In genomic region chrX:56233682-56234081, GRCh38 we compare ENCODE assay signal across 8 cellular contexts. TPM values are rescaled to one million over a fixed set of nuclear protein-coding genes. Genes with fewer than 3 reads are reported as not detected.
A peak's percentile ranks its signal among the peaks of the same experiment; 100 is the strongest.
DNase-seq lines count a peak whose midpoint lies in the region; ATAC-seq and TF ChIP-seq lines count a peak whose summit lies in the region.

No MANE protein-coding gene starts in this region.

- H3K27me3 ChIP-seq in SK-N-SH (ENCODE audit: insufficient read depth) (peaks cover 45% of the 10 kb centered on the region), heart right ventricle (peaks cover 0 to 47% (median 0%) of the 10 kb centered on the region in 7 donors)

- DNase-seq in SK-N-SH (no peak), heart right ventricle (peak; percentile 41 to 43), retina (peak; percentile 28), cortex of kidney (lab: John Stamatoyannopoulos, UW) (no peak), superior temporal gyrus (ENCODE audit: extremely low spot score) (no peak)
- no peak for DNase-seq in activated CD8-positive, alpha-beta T cell treated with anti-CD3 and anti-CD28 coated beads, Interleukin-2, amount 10 ng/mL, durations not matched to agents 7 days and 5 days

- peaks cover 16% of the 10 kb centered on the region for H3K27me3 Mint-ChIP-seq in activated CD8-positive, alpha-beta T cell treated with anti-CD3 and anti-CD28 coated beads, Interleukin-2, amount 10 ng/mL, durations not matched to agents 7 days and 5 days (ENCODE audit: low read depth)

- H3K4me1 ChIP-seq in SK-N-SH (ENCODE audit: control insufficient read depth in 1 of 2, insufficient read depth in 2 of 2, low read depth in 1 of 2, low read length in 1 of 2) (no peaks in the 10 kb centered on the region), heart right ventricle (peaks cover 0 to 27% (median 0%) of the 10 kb centered on the region in 9 donors)

- TF ChIP-seq RAD21 in SK-N-SH (IDR thresholded peaks at IDR 0.05; ENCODE audit: low read length), result no peak

- TF ChIP-seq CTCF in SK-N-SH (IDR thresholded peaks at IDR 0.05) (no peak), heart right ventricle (IDR thresholded peaks at IDR 0.05) (peak in 4 of 9 donors; percentile 12 to 32 (median 23))

- peaks cover 16% of the 10 kb centered on the region for H3K4me1 Mint-ChIP-seq in activated CD8-positive, alpha-beta T cell treated with anti-CD3 and anti-CD28 coated beads, Interleukin-2, amount 10 ng/mL, durations not matched to agents 7 days and 5 days (ENCODE audit: low read depth)

- CTCF ChIA-PET in SK-N-SH (lab: Yijun Ruan, JAX), result interaction anchor here (1.5 kb wide), 1 partner anchor 14 kb away, joined by 3 read pairs; no protein-coding TSS in a partner anchor
- CTCF ChIA-PET in activated CD8-positive, alpha-beta T cell treated with anti-CD3 and anti-CD28 coated beads, Interleukin-2, amount 10 ng/mL, durations not matched to agents 7 days and 5 days (lab: Charles Lee), result interaction anchor here (1.2 to 2.4 kb wide), 2 partner anchors 11 to 14 kb away, joined by 3 to 17 read pairs; no protein-coding TSS in a partner anchor

- intact Hi-C loops in heart right ventricle (cut with DNase I), result no loop called here

- no peak overlapping the region for H3K27ac ChIP-seq in SK-N-SH (ENCODE audit: low read depth in 2 of 2, low read length in 1 of 2)
- peak overlapping the region in 9 of 10 donors; percentile 46 to 76 (median 66) for H3K27ac ChIP-seq in heart right ventricle

- no peaks in the 10 kb centered on the region for H3K36me3 ChIP-seq in SK-N-SH (replicated peaks in 1 of 2; ENCODE audit: control insufficient read depth in 1 of 2, insufficient read depth in 2 of 2, low read length in 1 of 2)
- H3K36me3 ChIP-seq in heart right ventricle, result no peaks in the 10 kb centered on the region

- peak; percentile 16; the same call in 1 of the 3 replicates for ATAC-seq in SK-N-SH treated with all-trans-retinoic acid at 6 μM for 48 hours
- ATAC-seq in HG02852 (IDR thresholded peaks at IDR 0.05; ENCODE audit: unreplicated experiment), result peak; percentile 83
- peak; percentile 35 for ATAC-seq in activated CD8-positive, alpha-beta T cell treated with anti-CD3 and anti-CD28 coated beads, Interleukin-2, amount 10 ng/mL, durations not matched to agents 7 days and 5 days
- peak; percentile 71 to 93 (median 85) for ATAC-seq in heart right ventricle

- no peaks in the 10 kb centered on the region for H3K9me3 Mint-ChIP-seq in activated CD8-positive, alpha-beta T cell treated with anti-CD3 and anti-CD28 coated beads, Interleukin-2, amount 10 ng/mL, durations not matched to agents 7 days and 5 days (ENCODE audit: insufficient read depth)

- no peak overlapping the region for H3K9ac ChIP-seq in SK-N-SH

- no peaks in the 10 kb centered on the region for H4K20me1 ChIP-seq in SK-N-SH (ENCODE audit: insufficient read depth)

- H3K9me2 ChIP-seq in SK-N-SH, result no peaks in the 10 kb centered on the region

- no peaks in the 10 kb centered on the region for H3K79me2 ChIP-seq in SK-N-SH (ENCODE audit: insufficient read depth)

- no peaks in the 10 kb centered on the region for H3F3A ChIP-seq in SK-N-SH (replicated peaks; ENCODE audit: insufficient read depth)

- POLR2A ChIA-PET in SK-N-SH (lab: Yijun Ruan, JAX), result no interaction called here
- POLR2A ChIA-PET in activated CD8-positive, alpha-beta T cell treated with anti-CD3 and anti-CD28 coated beads, Interleukin-2, amount 10 ng/mL, durations not matched to agents 7 days and 5 days (lab: Charles Lee), result no interaction called here

- WGBS in SK-N-SH (ENCODE audit: low lambda C conversion rate), result 1% methylated on average over 8 of the region's 8 CpGs
- 21 to 32% methylated on average over 8 of the region's 8 CpGs for WGBS in heart right ventricle, 2 donors

- no peak for TF ChIP-seq EP300 in SK-N-SH (IDR thresholded peaks at IDR 0.05; ENCODE audit: borderline replicate concordance in 1 of 2, low read depth in 1 of 2, low read length in 1 of 2)

- no peaks in the 10 kb centered on the region for H3K36me3 Mint-ChIP-seq in activated CD8-positive, alpha-beta T cell treated with anti-CD3 and anti-CD28 coated beads, Interleukin-2, amount 10 ng/mL, durations not matched to agents 7 days and 5 days (ENCODE audit: low read depth)

- no peak overlapping the region for H3K4me3 ChIP-seq in SK-N-SH (ENCODE audit: low read depth in 2 of 2, low read length in 1 of 2)
- H3K4me3 ChIP-seq in heart right ventricle, result peak overlapping the region; percentile 32 to 63 (median 56)

- no peak overlapping the region for H3K27ac Mint-ChIP-seq in activated CD8-positive, alpha-beta T cell treated with anti-CD3 and anti-CD28 coated beads, Interleukin-2, amount 10 ng/mL, durations not matched to agents 7 days and 5 days

- peak overlapping the region; percentile 73 for H3K4me3 Mint-ChIP-seq in activated CD8-positive, alpha-beta T cell treated with anti-CD3 and anti-CD28 coated beads, Interleukin-2, amount 10 ng/mL, durations not matched to agents 7 days and 5 days

- no peak overlapping the region for H3K4me2 ChIP-seq in SK-N-SH

- H2AFZ ChIP-seq in SK-N-SH (ENCODE audit: low read depth), result no peak overlapping the region

- H3K9me3 ChIP-seq in SK-N-SH, result no peaks in the 10 kb centered on the region
- H3K9me3 ChIP-seq in heart right ventricle, result no peaks in the 10 kb centered on the region

TF ChIP-seq in SK-N-SH treated with all-trans-retinoic acid at 6 μM for 48 hours, 23 proteins besides CTCF, POLR2A, EP300 and RAD21 (continues in another document):
- TF ChIP-seq SNAI2 (CRISPR knock-in tag; IDR thresholded peaks at IDR 0.05) (no peak), CSDC2 (CRISPR knock-in tag; IDR thresholded peaks at IDR 0.05) (no peak), PPARA (CRISPR knock-in tag; IDR thresholded peaks at IDR 0.05; ENCODE audit: borderline replicate concordance) (no peak), CSRNP3 (CRISPR knock-in tag; IDR thresholded peaks at IDR 0.05) (no peak), TCF4 (CRISPR knock-in tag; IDR thresholded peaks at IDR 0.05; ENCODE audit: borderline replicate concordance) (no peak), ZNF565 (CRISPR knock-in tag; conservative IDR thresholded peaks at IDR 0.05; ENCODE audit: low read depth) (no peak), ZFP30 (CRISPR knock-in tag; IDR thresholded peaks at IDR 0.05) (no peak)

TF ChIP-seq in SK-N-SH, 30 proteins besides CTCF, POLR2A, EP300 and RAD21:
- TF ChIP-seq USF1 (IDR thresholded peaks at IDR 0.05; ENCODE audit: borderline replicate concordance, low read depth) (no peak), NRF1 (IDR thresholded peaks at IDR 0.05; ENCODE audit: low read depth, low read length) (no peak), MAX (IDR thresholded peaks at IDR 0.05; ENCODE audit: low read depth) (no peak), GATA2 (CRISPR knock-in tag; IDR thresholded peaks at IDR 0.05) (no peak), IRF3 (IDR thresholded peaks at IDR 0.05; ENCODE audit: low read depth, low read length) (no peak), ELF1 (IDR thresholded peaks at IDR 0.05) (no peak), YY1 (IDR thresholded peaks at IDR 0.05; ENCODE audit: low read depth) (no peak), TAF1 (IDR thresholded peaks at IDR 0.05; ENCODE audit: borderline replicate concordance, low read depth, low read length) (no peak), CHD2 (IDR thresholded peaks at IDR 0.05; ENCODE audit: low read length, partially characterized antibody) (no peak)

RNA-seq across cellular contexts. Expression of gene KLF8, which starts 1.5 kb away (rescaled TPM):
- 0.15 and 0.16 TPM in 2 replicates for polyA plus RNA-seq in SK-N-SH (2012; rRNA removed)
- 0.05 and 0.07 TPM in 2 replicates for polyA plus RNA-seq in SK-N-SH (2012; cell fraction: cytosol; rRNA removed)
- polyA plus RNA-seq in SK-N-SH (2012; cell fraction: nucleus; rRNA removed), result 0.08 and 0.17 TPM in 2 replicates
- 1 to 10 TPM; 2.8 TPM for total RNA-seq in activated CD8-positive, alpha-beta T cell treated with anti-CD3 and anti-CD28 coated beads, Interleukin-2, amount 10 ng/mL, durations not matched to agents 7 days and 5 days
- total RNA-seq in heart right ventricle, result 1 to 10 TPM in 9 of 10 donors, under 1 TPM in 1; 0.91 to 3.2 (median 2.4) TPM
- 1 to 10 TPM; 1.9 to 5.9 TPM for polyA plus RNA-seq in heart right ventricle

Comparison
In these comparisons a context has a peak if more than half of its experiments do, and no peak if none do; other contexts are left out.
1. ATAC-seq: peak in every context shown above with its lines; median percentile 85 in heart right ventricle; 83 in HG02852; 35 in activated CD8-positive, alpha-beta T cell treated with anti-CD3 and anti-CD28 coated beads, Interleukin-2, amount 10 ng/mL, durations not matched to agents 7 days and 5 days; 16 in SK-N-SH treated with all-trans-retinoic acid at 6 μM for 48 hours.
2. DNase-seq: peak in heart right ventricle (2 of 2) and retina (single experiment); none in SK-N-SH (single experiment), activated CD8-positive, alpha-beta T cell treated with anti-CD3 and anti-CD28 coated beads, Interleukin-2, amount 10 ng/mL, durations not matched to agents 7 days and 5 days (single experiment), cortex of kidney (single experiment) and superior temporal gyrus (single experiment).
3. H3K27ac ChIP-seq: peak in heart right ventricle (9 of 10); none in SK-N-SH (0 of 2).
4. H3K4me3 ChIP-seq: peak in heart right ventricle (10 of 10); none in SK-N-SH (0 of 2).